ENCODE assay signal across 19 cellular contexts in the genomic region with DNA sequence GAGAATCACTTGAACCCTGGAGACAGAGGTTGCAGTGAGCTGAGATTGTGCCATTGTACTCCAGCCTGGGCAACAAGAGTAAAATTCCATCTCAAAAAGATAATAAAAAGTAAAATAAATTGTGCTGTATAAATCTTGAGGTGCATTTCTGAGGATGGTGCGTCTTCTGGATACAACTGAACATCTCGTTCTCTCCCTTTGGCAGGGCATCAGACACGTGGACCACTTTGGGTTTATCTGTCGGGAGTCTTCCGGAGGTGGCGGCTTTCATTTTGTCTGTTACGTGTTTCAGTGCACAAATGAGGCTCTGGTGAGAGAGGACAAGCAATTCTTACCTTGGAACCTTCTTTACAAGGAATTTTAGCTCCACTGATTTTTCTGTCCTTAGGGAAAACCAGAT.
"Had no signal": no experiment of that assay in that cellular context is flagged by ENCODE, and none has a peak within 500 bp of the region (broad histone marks: within the 10 kb centered on the region; RNA-seq: fewer than 3 reads in every experiment).

No MANE protein-coding gene starts in this region.

- H3K4me3 Mint-ChIP-seq: mesothelial cell of epicardium had no signal

- DNase-seq: dermis blood vessel endothelial cell; dorsolateral prefrontal cortex; effector CD4-positive, alpha-beta T cell; effector memory CD4-positive, alpha-beta T cell; foreskin keratinocyte; glutamatergic neuron; head of caudate nucleus; heart right ventricle; hippocampal formation; left cardiac atrium; left lung; left ventricle myocardium superior; lower lobe of right lung; mesenchymal stem cell; mucosa of descending colon had no signal

- H3K4me1 ChIP-seq: foreskin keratinocyte, lower lobe of right lung had no signal

- H3K27ac Mint-ChIP-seq: mesothelial cell of epicardium had no signal

- H3K9me3 ChIP-seq: esophagus muscularis mucosa, gastroesophageal sphincter, heart right ventricle, left lung, lower lobe of right lung, mucosa of descending colon had no signal

- H3K4me3 ChIP-seq: coronary artery, dorsolateral prefrontal cortex, esophagus muscularis mucosa, gastroesophageal sphincter, heart right ventricle, left lung, lower lobe of right lung, mucosa of descending colon had no signal

- H3K27me3 ChIP-seq: dorsolateral prefrontal cortex, esophagus muscularis mucosa, foreskin keratinocyte, gastroesophageal sphincter, heart right ventricle, left lung had no signal

- H3K27ac ChIP-seq: coronary artery, dorsolateral prefrontal cortex, foreskin keratinocyte, gastroesophageal sphincter, heart right ventricle, left lung, lower lobe of right lung had no signal

- ATAC-seq: foreskin keratinocyte, gastroesophageal sphincter, heart right ventricle, left cardiac atrium, left lung, left ventricle myocardium superior, lower lobe of right lung, mucosa of descending colon had no signal
